Comparison of ENCODE assay signal across 31 cellular contexts in the genomic region with DNA sequence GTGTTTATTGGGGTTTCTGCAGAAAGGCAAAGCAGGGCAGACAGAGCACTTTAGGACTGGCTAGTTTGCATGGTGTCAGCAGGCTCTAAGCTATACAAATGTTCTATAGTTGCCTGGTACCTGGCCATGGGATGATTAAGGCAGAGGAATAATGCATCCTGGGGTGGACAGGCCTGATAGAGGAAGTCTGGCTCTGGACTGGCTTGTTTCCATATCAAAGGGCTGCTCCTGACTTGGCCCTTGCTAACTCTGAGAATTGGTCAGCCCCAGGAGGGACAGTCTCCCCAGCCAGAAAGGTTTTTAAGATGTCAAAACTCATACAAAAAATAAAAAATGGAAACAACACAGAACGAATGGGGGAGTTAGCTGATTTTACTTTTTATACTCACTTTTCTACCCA.
"Had no signal": no experiment of that assay in that cellular context is flagged by ENCODE, and none has a peak within 500 bp of the region (broad histone marks: within the 10 kb centered on the region; RNA-seq: fewer than 3 reads in every experiment).

No MANE protein-coding gene starts in this region.

- DNase-seq: naive thymus-derived CD8-positive, alpha-beta T cell; nephron progenitor cell; nucleus accumbens; ovary; posterior cingulate gyrus; psoas muscle; right cardiac atrium; right lobe of liver; sigmoid colon; small intestine; stimulated activated CD4-positive, alpha-beta T cell treated with anti-CD3 and anti-CD28 coated beads, Interleukin-15, amount 100 ng/mL, for 24 hours; stimulated activated CD4-positive, alpha-beta T cell treated with anti-CD3 and anti-CD28 coated beads, Interleukin-2, amount 100 ng/mL, for 24 hours; stimulated activated CD4-positive, alpha-beta T cell treated with anti-CD3 and anti-CD28 coated beads, Interleukin-2, amount 100 ng/mL, for 48 hours; stimulated activated CD4-positive, alpha-beta T cell treated with anti-CD3 and anti-CD28 coated beads, Interleukin-4, amount 100 ng/mL, for 24 hours; stimulated activated naive CD4-positive, alpha-beta T cell; stimulated activated naive CD8-positive, alpha-beta T cell treated with anti-CD3 and anti-CD28 coated beads, Interleukin-15, amount 100 ng/mL, for 72 hours; stimulated activated naive CD8-positive, alpha-beta T cell treated with anti-CD3 and anti-CD28 coated beads, Interleukin-15, Interleukin-2, amounts not matched to agents 100 U/mL and 50 U/mL, for 24 hours; substantia nigra; testis; tibial artery; transverse colon; upper lobe of right lung; uterus had no signal

- H2AFZ ChIP-seq: parathyroid adenoma had no signal

- H3K9me3 Mint-ChIP-seq: natural killer cell treated with Interleukin-12 subunit alpha and Interleukin-12 subunit beta and Interleukin-15 and Interleukin-18, amount 100 ng/mL, for 72 hours; nephron progenitor cell; neural crest cell; stimulated activated effector memory CD8-positive, alpha-beta T cell treated with anti-CD3 and anti-CD28 coated beads, Interleukin-12 subunit alpha, Interleukin-12 subunit beta, amount 100 ng/mL, for 72 hours; stimulated activated naive CD8-positive, alpha-beta T cell treated with anti-CD3 and anti-CD28 coated beads, Interleukin-15, amount 100 ng/mL, for 72 hours; type B pancreatic cell had no signal

- H3K4me1 ChIP-seq: parathyroid adenoma, psoas muscle, right lobe of liver, sigmoid colon, suprapubic skin, testis, transverse colon, upper lobe of right lung, uterus had no signal

- H3K27ac Mint-ChIP-seq: naive thymus-derived CD8-positive, alpha-beta T cell; natural killer cell treated with Interleukin-12 subunit alpha and Interleukin-12 subunit beta and Interleukin-15 and Interleukin-18, amount 100 ng/mL, for 72 hours; nephron progenitor cell; progenitor cell of endocrine pancreas; stimulated activated naive CD8-positive, alpha-beta T cell treated with anti-CD3 and anti-CD28 coated beads, Interleukin-15, amount 100 ng/mL, for 72 hours; type B pancreatic cell had no signal

- H3K79me2 ChIP-seq: parathyroid adenoma had no signal

- H3K36me3 ChIP-seq: neutrophil, ovary, right lobe of liver, sigmoid colon, suprapubic skin, tibial artery, transverse colon, upper lobe of right lung, uterus had no signal

- H3K9me3 ChIP-seq: neutrophil, ovary, psoas muscle, right lobe of liver, sigmoid colon, suprapubic skin, testis, tibial artery, transverse colon, upper lobe of right lung, uterus had no signal

- H3K4me1 Mint-ChIP-seq: stimulated activated effector memory CD8-positive, alpha-beta T cell treated with anti-CD3 and anti-CD28 coated beads, Interleukin-12 subunit alpha, Interleukin-12 subunit beta, amount 100 ng/mL, for 72 hours; stimulated activated naive CD8-positive, alpha-beta T cell treated with anti-CD3 and anti-CD28 coated beads, Interleukin-15, amount 100 ng/mL, for 72 hours had no signal

- H3K27ac ChIP-seq: neutrophil, ovary, parathyroid adenoma, psoas muscle, right lobe of liver, sigmoid colon, suprapubic skin, testis, tibial artery, transverse colon, upper lobe of right lung, uterus had no signal

- H3K36me3 Mint-ChIP-seq: natural killer cell treated with Interleukin-12 subunit alpha and Interleukin-12 subunit beta and Interleukin-15 and Interleukin-18, amount 100 ng/mL, for 72 hours; stimulated activated effector memory CD8-positive, alpha-beta T cell treated with anti-CD3 and anti-CD28 coated beads, Interleukin-12 subunit alpha, Interleukin-12 subunit beta, amount 100 ng/mL, for 72 hours; type B pancreatic cell had no signal

- ATAC-seq: naive thymus-derived CD8-positive, alpha-beta T cell; natural killer cell treated with Interleukin-12 subunit alpha and Interleukin-12 subunit beta and Interleukin-15 and Interleukin-18, amount 100 ng/mL, for 72 hours; psoas muscle; right cardiac atrium; right lobe of liver; stimulated activated effector memory CD8-positive, alpha-beta T cell treated with anti-CD3 and anti-CD28 coated beads, Interleukin-12 subunit alpha, Interleukin-12 subunit beta, amount 100 ng/mL, for 72 hours; stimulated activated naive CD8-positive, alpha-beta T cell treated with anti-CD3 and anti-CD28 coated beads, Interleukin-15, amount 100 ng/mL, for 72 hours; stimulated activated naive CD8-positive, alpha-beta T cell treated with anti-CD3 and anti-CD28 coated beads, Interleukin-15, Interleukin-2, amounts not matched to agents 100 U/mL and 50 U/mL, for 24 hours; upper lobe of right lung had no signal

- H3K4me3 Mint-ChIP-seq: naive thymus-derived CD8-positive, alpha-beta T cell; natural killer cell treated with Interleukin-12 subunit alpha and Interleukin-12 subunit beta and Interleukin-15 and Interleukin-18, amount 100 ng/mL, for 72 hours; nephron progenitor cell; neural crest cell; stimulated activated effector memory CD8-positive, alpha-beta T cell treated with anti-CD3 and anti-CD28 coated beads, Interleukin-12 subunit alpha, Interleukin-12 subunit beta, amount 100 ng/mL, for 72 hours; stimulated activated naive CD8-positive, alpha-beta T cell treated with anti-CD3 and anti-CD28 coated beads, Interleukin-15, amount 100 ng/mL, for 72 hours; type B pancreatic cell had no signal

- H3K27me3 ChIP-seq: neutrophil, ovary, right lobe of liver, sigmoid colon, suprapubic skin, testis, tibial artery, transverse colon, upper lobe of right lung, uterus had no signal

- H3K4me3 ChIP-seq: ovary, psoas muscle, right lobe of liver, sigmoid colon, suprapubic skin, testis, tibial artery, transverse colon, upper lobe of right lung, uterus had no signal
